Comparison of ENCODE assay signal across 8 cellular contexts in genomic region chr9:127523312-127523851, GRCh38.
DNase-seq lines count a peak whose midpoint lies in the region; ATAC-seq and TF ChIP-seq lines count a peak whose summit lies in the region.

No MANE protein-coding gene starts in this region.

- intact Hi-C loops in mucosa of descending colon (cut with DNase I, micrococcal nuclease) = no loop called here

- H3K27me3 ChIP-seq in Karpas-422 (ENCODE audit: low read length) = no peaks in the 10 kb centered on the region

- DNase-seq in DMS53 (lab: John Stamatoyannopoulos, UW) = peak; percentile 70
- DNase-seq in Karpas-422 = peak; percentile 69
- DNase-seq in amniotic epithelial cell (ENCODE audit: low read depth) = peak; percentile 63
- peak in 1 of 3 donors; percentile 29 for DNase-seq in mucosa of descending colon

- H3K9me3 ChIP-seq in Karpas-422 (ENCODE audit: low read length) = peaks cover 25% of the 10 kb centered on the region
- H3K9me3 ChIP-seq in mucosa of descending colon = peaks cover 18% of the 10 kb centered on the region

- H3K9me2 ChIP-seq in Karpas-422 (replicated peaks; ENCODE audit: insufficient read depth, low read length) = no peaks in the 10 kb centered on the region

- no peak overlapping the region for H3K27ac ChIP-seq in Karpas-422 (ENCODE audit: low read length)

- no peak overlapping the region for H2AFZ ChIP-seq in Karpas-422 (ENCODE audit: low read length)

- no peak overlapping the region for H3K4me3 ChIP-seq in Karpas-422 (ENCODE audit: low read length)
- H3K4me3 ChIP-seq in mucosa of descending colon = no peak overlapping the region

- H3K36me3 ChIP-seq in Karpas-422 (ENCODE audit: insufficient read depth, low read length) (no peaks in the 10 kb centered on the region), mucosa of descending colon (ENCODE audit: low read depth) (no peaks in the 10 kb centered on the region)

- H4K20me1 ChIP-seq in Karpas-422 (ENCODE audit: insufficient read depth, low read depth, low read length) = no peaks in the 10 kb centered on the region

- H3K79me2 ChIP-seq in Karpas-422 (ENCODE audit: low read length) = no peaks in the 10 kb centered on the region

- ATAC-seq in mucosa of descending colon (peak; percentile 3), GM21529 (IDR thresholded peaks at IDR 0.05; ENCODE audit: unreplicated experiment) (no peak), GM19023 (IDR thresholded peaks at IDR 0.05; ENCODE audit: unreplicated experiment) (no peak), GM21447 (IDR thresholded peaks at IDR 0.05; ENCODE audit: unreplicated experiment) (no peak), HG02623 (IDR thresholded peaks at IDR 0.05; ENCODE audit: unreplicated experiment) (no peak)

- no peak overlapping the region for H3K9ac ChIP-seq in Karpas-422 (ENCODE audit: low read length)

- TF ChIP-seq CTCF in mucosa of descending colon (IDR thresholded peaks at IDR 0.05) = no peak

- no peaks in the 10 kb centered on the region for H3K4me1 ChIP-seq in Karpas-422 (ENCODE audit: low read length)
- peaks cover 12% of the 10 kb centered on the region for H3K4me1 ChIP-seq in mucosa of descending colon (ENCODE audit: low read depth)

- H3K4me2 ChIP-seq in Karpas-422 (ENCODE audit: low read depth, low read length, poor library complexity, severe bottlenecking) = no peak overlapping the region
